ENCODE assay signal across 2 cellular contexts in the genomic region with DNA sequence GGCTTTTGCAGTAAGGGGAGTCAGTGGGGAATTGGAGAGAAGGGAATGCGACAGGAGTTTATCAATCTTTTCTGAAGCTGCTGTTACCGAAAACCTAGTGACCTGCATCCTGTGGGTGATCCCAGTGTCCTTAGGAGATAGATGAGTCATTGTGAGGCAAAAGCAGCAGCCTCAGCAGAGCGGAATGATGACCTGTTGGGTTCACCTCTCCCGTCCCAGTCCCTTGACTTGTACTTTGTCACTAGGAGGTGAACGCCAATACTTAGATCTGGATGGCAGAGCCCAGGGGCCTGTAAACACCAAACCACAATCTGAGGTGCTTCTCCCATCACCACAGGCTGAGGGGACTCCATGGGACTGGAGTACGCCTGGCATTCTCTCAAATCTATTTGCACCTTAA.
TF ChIP-seq lines count a peak whose summit lies in the region.

No MANE protein-coding gene starts in this region.

TF ChIP-seq in K562, 482 proteins besides CTCF, POLR2A, EP300 and RAD21:
- TF ChIP-seq POLR2AphosphoS2 (IDR thresholded peaks at IDR 0.05; ENCODE audit: low read length): no peak
- 0 out of 2 replicates have a peak, but pooled peaks have one; percentile 4 for TF ChIP-seq FOSL1 (tag; conservative IDR thresholded peaks at IDR 0.05)

TF ChIP-seq in HepG2, 621 proteins besides CTCF, POLR2A, EP300 and RAD21:
- TF ChIP-seq, protein P1, sequence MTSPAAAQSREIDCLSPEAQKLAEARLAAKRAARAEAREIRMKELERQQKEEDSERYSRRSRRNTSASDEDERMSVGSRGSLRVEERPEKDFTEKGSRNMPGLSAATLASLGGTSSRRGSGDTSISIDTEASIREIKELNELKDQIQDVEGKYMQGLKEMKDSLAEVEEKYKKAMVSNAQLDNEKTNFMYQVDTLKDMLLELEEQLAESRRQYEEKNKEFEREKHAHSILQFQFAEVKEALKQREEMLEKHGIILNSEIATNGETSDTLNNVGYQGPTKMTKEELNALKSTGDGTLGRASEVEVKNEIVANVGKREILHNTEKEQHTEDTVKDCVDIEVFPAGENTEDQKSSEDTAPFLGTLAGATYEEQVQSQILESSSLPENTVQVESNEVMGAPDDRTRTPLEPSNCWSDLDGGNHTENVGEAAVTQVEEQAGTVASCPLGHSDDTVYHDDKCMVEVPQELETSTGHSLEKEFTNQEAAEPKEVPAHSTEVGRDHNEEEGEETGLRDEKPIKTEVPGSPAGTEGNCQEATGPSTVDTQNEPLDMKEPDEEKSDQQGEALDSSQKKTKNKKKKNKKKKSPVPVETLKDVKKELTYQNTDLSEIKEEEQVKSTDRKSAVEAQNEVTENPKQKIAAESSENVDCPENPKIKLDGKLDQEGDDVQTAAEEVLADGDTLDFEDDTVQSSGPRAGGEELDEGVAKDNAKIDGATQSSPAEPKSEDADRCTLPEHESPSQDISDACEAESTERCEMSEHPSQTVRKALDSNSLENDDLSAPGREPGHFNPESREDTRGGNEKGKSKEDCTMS (CRISPR knock-in tag; conservative IDR thresholded peaks at IDR 0.05): no peak
- TF ChIP-seq, protein P2, sequence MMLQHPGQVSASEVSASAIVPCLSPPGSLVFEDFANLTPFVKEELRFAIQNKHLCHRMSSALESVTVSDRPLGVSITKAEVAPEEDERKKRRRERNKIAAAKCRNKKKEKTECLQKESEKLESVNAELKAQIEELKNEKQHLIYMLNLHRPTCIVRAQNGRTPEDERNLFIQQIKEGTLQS (CRISPR knock-in tag; IDR thresholded peaks at IDR 0.05): no peak
- TF ChIP-seq STAG1 (CRISPR knock-in tag; IDR thresholded peaks at IDR 0.05) (no peak), YEATS4 (CRISPR knock-in tag; IDR thresholded peaks at IDR 0.05; ENCODE audit: borderline replicate concordance) (no peak), ZNF747 (CRISPR knock-in tag; IDR thresholded peaks at IDR 0.05; ENCODE audit: borderline replicate concordance) (no peak), SP1 (IDR thresholded peaks at IDR 0.05) (no peak), SP1 (CRISPR knock-in tag; IDR thresholded peaks at IDR 0.05) (no peak), CAMTA2 (CRISPR knock-in tag; IDR thresholded peaks at IDR 0.05; ENCODE audit: borderline replicate concordance) (no peak), LCORL (IDR thresholded peaks at IDR 0.05) (no peak), LCORL (CRISPR knock-in tag; IDR thresholded peaks at IDR 0.05) (no peak), PHF20 (CRISPR knock-in tag; IDR thresholded peaks at IDR 0.05) (no peak), PRMT3 (CRISPR knock-in tag; IDR thresholded peaks at IDR 0.05; ENCODE audit: borderline replicate concordance, low read depth) (no peak), MLLT10 (CRISPR knock-in tag; IDR thresholded peaks at IDR 0.05) (no peak), SP140L (CRISPR knock-in tag; IDR thresholded peaks at IDR 0.05; ENCODE audit: borderline replicate concordance) (no peak), SMARCE1 (IDR thresholded peaks at IDR 0.05; ENCODE audit: borderline replicate concordance) (no peak)
- TF ChIP-seq, protein P3, sequence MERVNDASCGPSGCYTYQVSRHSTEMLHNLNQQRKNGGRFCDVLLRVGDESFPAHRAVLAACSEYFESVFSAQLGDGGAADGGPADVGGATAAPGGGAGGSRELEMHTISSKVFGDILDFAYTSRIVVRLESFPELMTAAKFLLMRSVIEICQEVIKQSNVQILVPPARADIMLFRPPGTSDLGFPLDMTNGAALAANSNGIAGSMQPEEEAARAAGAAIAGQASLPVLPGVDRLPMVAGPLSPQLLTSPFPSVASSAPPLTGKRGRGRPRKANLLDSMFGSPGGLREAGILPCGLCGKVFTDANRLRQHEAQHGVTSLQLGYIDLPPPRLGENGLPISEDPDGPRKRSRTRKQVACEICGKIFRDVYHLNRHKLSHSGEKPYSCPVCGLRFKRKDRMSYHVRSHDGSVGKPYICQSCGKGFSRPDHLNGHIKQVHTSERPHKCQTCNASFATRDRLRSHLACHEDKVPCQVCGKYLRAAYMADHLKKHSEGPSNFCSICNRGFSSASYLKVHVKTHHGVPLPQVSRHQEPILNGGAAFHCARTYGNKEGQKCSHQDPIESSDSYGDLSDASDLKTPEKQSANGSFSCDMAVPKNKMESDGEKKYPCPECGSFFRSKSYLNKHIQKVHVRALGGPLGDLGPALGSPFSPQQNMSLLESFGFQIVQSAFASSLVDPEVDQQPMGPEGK (CRISPR knock-in tag; IDR thresholded peaks at IDR 0.05): no peak
